19 cellular contexts compared by ENCODE assay signal in the genomic region with DNA sequence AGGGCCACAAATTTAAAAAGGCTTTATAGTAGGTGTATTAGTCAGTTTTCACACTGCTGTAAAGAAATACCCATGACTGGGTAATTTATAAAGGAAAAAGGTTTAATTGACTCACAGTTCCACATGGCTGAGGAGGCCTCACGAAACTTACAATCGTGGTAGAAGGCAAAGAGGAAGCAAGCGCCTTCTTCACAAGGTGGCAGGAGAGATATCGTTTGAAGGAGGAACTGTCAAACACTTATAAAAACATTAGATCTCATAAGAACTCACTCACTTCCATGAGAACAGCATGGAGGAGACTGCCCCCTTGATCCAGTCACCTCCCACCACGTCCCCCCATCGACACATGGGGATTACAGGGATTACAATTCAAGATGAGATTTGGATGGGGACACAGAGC.
"Had no signal": no experiment of that assay in that cellular context is flagged by ENCODE, and none has a peak within 500 bp of the region (broad histone marks: within the 10 kb centered on the region; RNA-seq: fewer than 3 reads in every experiment).

No MANE protein-coding gene starts in this region.

- H3K27ac ChIP-seq: dorsolateral prefrontal cortex, gastrocnemius medialis, heart right ventricle, parathyroid adenoma, prostate gland, right lobe of liver, tibial artery, upper lobe of left lung, uterus had no signal

- H3K9me3 ChIP-seq: heart right ventricle, prostate gland, right lobe of liver, tibial artery, upper lobe of left lung, uterus had no signal

- H3K27me3 ChIP-seq: gastrocnemius medialis, right lobe of liver, upper lobe of left lung, uterus had no signal

- DNase-seq: dorsolateral prefrontal cortex; effector CD8-positive, alpha-beta T cell; gastrocnemius medialis; heart right ventricle; islet precursor cell; mammary epithelial cell; naive thymus-derived CD4-positive, alpha-beta T cell; nephron progenitor cell; right lobe of liver; stimulated activated CD4-positive, alpha-beta T cell treated with anti-CD3 and anti-CD28 coated beads, Interleukin-4, amount 100 ng/mL, for 1 hour; stimulated activated CD8-positive, alpha-beta memory T cell treated with anti-CD3 and anti-CD28 coated beads, Interleukin-4, amount 100 ng/mL, for 48 hours; stimulated activated naive CD8-positive, alpha-beta T cell treated with anti-CD3 and anti-CD28 coated beads, Interleukin-15, Interleukin-2, amounts not matched to agents 100 U/mL and 50 U/mL, for 24 hours; tibial artery; upper lobe of left lung; uterus had no signal

- H3K4me3 ChIP-seq: dorsolateral prefrontal cortex, gastrocnemius medialis, heart right ventricle, prostate gland, right lobe of liver, tibial artery, upper lobe of left lung, uterus had no signal

- H3K36me3 ChIP-seq: gastrocnemius medialis, heart right ventricle, prostate gland, right lobe of liver, tibial artery, upper lobe of left lung, uterus had no signal

- ATAC-seq: gastrocnemius medialis; heart right ventricle; left lobe of liver; naive thymus-derived CD4-positive, alpha-beta T cell; right lobe of liver; stimulated activated effector memory CD8-positive, alpha-beta T cell treated with anti-CD3 and anti-CD28 coated beads, Interleukin-12 subunit alpha, Interleukin-12 subunit beta, amount 100 ng/mL, for 72 hours had no signal
